Comparison of ENCODE assay signal across 7 cellular contexts in the genomic region with DNA sequence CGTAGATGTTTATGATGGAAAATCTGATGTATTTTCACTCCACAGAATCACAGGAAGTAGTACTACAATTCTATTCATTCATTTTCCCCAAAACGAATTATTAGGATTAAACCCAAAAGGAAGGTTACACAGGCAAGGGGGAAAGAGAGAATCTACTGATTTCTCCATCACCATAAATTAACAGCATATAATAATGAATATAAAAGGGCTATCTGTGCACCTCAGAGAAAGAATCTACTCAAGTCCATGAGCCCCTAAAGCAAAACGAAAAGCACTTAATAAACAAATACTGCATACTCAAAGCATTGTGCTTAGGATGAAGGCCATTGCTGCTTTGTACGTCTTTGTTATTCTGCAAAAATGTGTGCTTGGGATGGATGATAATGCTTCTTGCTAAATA.
"Had no signal": no experiment of that assay in that cellular context is flagged by ENCODE, and none has a peak within 500 bp of the region (broad histone marks: within the 10 kb centered on the region; RNA-seq: fewer than 3 reads in every experiment).

No MANE protein-coding gene starts in this region.

- DNase-seq: GDM1, GF-D8 had no signal

- FAIRE-seq: G401.6, GM12891, GM12892, GM18507, GM19239 had no signal
